8 cellular contexts compared by ENCODE assay signal in genomic region chr2:113324684-113325160, GRCh38. TPM values are rescaled to one million over a fixed set of nuclear protein-coding genes. Genes with fewer than 3 reads are reported as not detected.
DNase-seq lines count a peak whose midpoint lies in the region; ATAC-seq lines count a peak whose summit lies in the region.

No MANE protein-coding gene starts in this region.

- peak overlapping the region; percentile 46 to 78 for H3K4me3 ChIP-seq in mesenchymal stem cell (ENCODE audit: insufficient read depth in 1 of 2, low read depth in 1 of 2, low read length in 2 of 2)

- peak overlapping the region; percentile 70 for H4K91ac ChIP-seq in mesenchymal stem cell (ENCODE audit: low read length)

- no peak overlapping the region for H2BK120ac ChIP-seq in mesenchymal stem cell (ENCODE audit: low read depth, low read length)

- peak overlapping the region; percentile 39 for H2AFZ ChIP-seq in mesenchymal stem cell (ENCODE audit: low read depth, low read length)

- peaks cover 12% of the 10 kb centered on the region for H3K4me1 ChIP-seq in mesenchymal stem cell (ENCODE audit: control insufficient read depth, insufficient read depth, low read depth, low read length)

- peak overlapping the region in 1 of 2 experiments; percentile 29 for H2BK12ac ChIP-seq in mesenchymal stem cell (ENCODE audit: low read length in 2 of 2)

- under 1% methylated on average over 16 of the region's 27 CpGs for WGBS in mesenchymal stem cell

- no peaks in the 10 kb centered on the region for H3K9me3 ChIP-seq in mesenchymal stem cell (ENCODE audit: control insufficient read depth, low read length)

- peaks cover 19% of the 10 kb centered on the region for H3K27me3 Mint-ChIP-seq in activated CD4-positive, alpha-beta T cell treated with anti-CD3 and anti-CD28 coated beads, Interleukin-2, amount 10 ng/mL, durations not matched to agents 24 days and 14 days

- H3K36me3 ChIP-seq in mesenchymal stem cell (ENCODE audit: control insufficient read depth in 1 of 2, insufficient read depth in 2 of 2, low read depth in 1 of 2, low read length in 2 of 2) = no peaks in the 10 kb centered on the region

- peak overlapping the region; percentile 97 for H3K27ac ChIP-seq in mesenchymal stem cell (ENCODE audit: low read length, poor library complexity, severe bottlenecking)

- peak overlapping the region; percentile 77 for H3K4me2 ChIP-seq in mesenchymal stem cell (ENCODE audit: low read length, poor library complexity, severe bottlenecking)

- no peaks in the 10 kb centered on the region for H3K9me3 Mint-ChIP-seq in activated CD4-positive, alpha-beta T cell treated with anti-CD3 and anti-CD28 coated beads, Interleukin-2, amount 10 ng/mL, durations not matched to agents 24 days and 14 days

- no peak for ATAC-seq in HG03457 (IDR thresholded peaks at IDR 0.05; ENCODE audit: unreplicated experiment)

- no peak overlapping the region for H3K23ac ChIP-seq in mesenchymal stem cell (ENCODE audit: low read length in 2 of 2)

- no peaks in the 10 kb centered on the region for H3K36me3 Mint-ChIP-seq in activated CD4-positive, alpha-beta T cell treated with anti-CD3 and anti-CD28 coated beads, Interleukin-2, amount 10 ng/mL, durations not matched to agents 24 days and 14 days (ENCODE audit: low read depth)

- no peak overlapping the region for H2BK15ac ChIP-seq in mesenchymal stem cell (ENCODE audit: low read depth, poor library complexity, severe bottlenecking)

- peak overlapping the region; percentile 2 to 5 for H3K18ac ChIP-seq in mesenchymal stem cell (ENCODE audit: low read depth in 1 of 2, low read length in 2 of 2)

- no peak overlapping the region for H3K14ac ChIP-seq in mesenchymal stem cell (ENCODE audit: low read length in 2 of 2)

- peaks cover 16% of the 10 kb centered on the region for H3K4me1 Mint-ChIP-seq in activated CD4-positive, alpha-beta T cell treated with anti-CD3 and anti-CD28 coated beads, Interleukin-2, amount 10 ng/mL, durations not matched to agents 24 days and 14 days

- peak; percentile 63 to 66 for DNase-seq in NCI-H2081 (lab: John Stamatoyannopoulos, UW)
- no peak for DNase-seq in NCI-H2081 treated with DMSO at 0.1 percent for 48 hours (lab: John Stamatoyannopoulos, UW)
- DNase-seq in NCI-H2227 (lab: John Stamatoyannopoulos, UW; ENCODE audit: unreplicated experiment) = peak; percentile 89
- DNase-seq in activated CD4-positive, alpha-beta T cell treated with anti-CD3 and anti-CD28 coated beads, Interleukin-2, amount 10 ng/mL, durations not matched to agents 24 days and 14 days = peak; percentile 76
- peak; percentile 29 for DNase-seq in effector CD8-positive, alpha-beta T cell (lab: John Stamatoyannopoulos, UW)
- DNase-seq in mesenchymal stem cell = peak; percentile 40
- DNase-seq in stimulated activated CD8-positive, alpha-beta memory T cell treated with anti-CD3 and anti-CD28 coated beads, Interleukin-4, amount 100 ng/mL, for 24 hours (ENCODE audit: low read depth) = peak; percentile 35

- H3K79me1 ChIP-seq in mesenchymal stem cell (replicated peaks; ENCODE audit: low read length, poor library complexity, severe bottlenecking) = peaks cover 1% of the 10 kb centered on the region

- H4K8ac ChIP-seq in mesenchymal stem cell (ENCODE audit: low read length) = peak overlapping the region; percentile 41

- peak overlapping the region; percentile 12 for H2AK5ac ChIP-seq in mesenchymal stem cell (ENCODE audit: low read length, severe bottlenecking)

- H3K27ac Mint-ChIP-seq in activated CD4-positive, alpha-beta T cell treated with anti-CD3 and anti-CD28 coated beads, Interleukin-2, amount 10 ng/mL, durations not matched to agents 24 days and 14 days = no peak overlapping the region

- H2BK5ac ChIP-seq in mesenchymal stem cell (ENCODE audit: low read depth, low read length, poor library complexity, severe bottlenecking) = peak overlapping the region; percentile 75

- no peaks in the 10 kb centered on the region for H3K27me3 ChIP-seq in mesenchymal stem cell (ENCODE audit: control insufficient read depth in 1 of 2, insufficient read depth in 1 of 2, low read length in 2 of 2)

- intact Hi-C loops in activated CD4-positive, alpha-beta T cell treated with anti-CD3 and anti-CD28 coated beads, Interleukin-2, amount 10 ng/mL, durations not matched to agents 24 days and 14 days (cut with micrococcal nuclease) = no loop called here

- no peak overlapping the region for H3K4ac ChIP-seq in mesenchymal stem cell (ENCODE audit: low read depth in 1 of 2, low read length in 2 of 2)

- peak overlapping the region; percentile 85 for H3K9ac ChIP-seq in mesenchymal stem cell (ENCODE audit: low read length)

- peak overlapping the region; percentile 77 for H3K4me3 Mint-ChIP-seq in activated CD4-positive, alpha-beta T cell treated with anti-CD3 and anti-CD28 coated beads, Interleukin-2, amount 10 ng/mL, durations not matched to agents 24 days and 14 days

RNA-seq across cellular contexts. Expression of gene PAX8, which starts 46.0 kb away (rescaled TPM):
- 0.45 and 0.77 TPM in 2 replicates for total RNA-seq in activated CD4-positive, alpha-beta T cell treated with anti-CD3 and anti-CD28 coated beads, Interleukin-2, amount 10 ng/mL, durations not matched to agents 24 days and 14 days
- polyA plus RNA-seq in mesenchymal stem cell (2013, experiment 1 of 2) = 0.03 TPM
- polyA plus RNA-seq in mesenchymal stem cell (2013, experiment 2 of 2) = 0.10 TPM
